Comparison of ENCODE assay signal across 13 cellular contexts in the genomic region with DNA sequence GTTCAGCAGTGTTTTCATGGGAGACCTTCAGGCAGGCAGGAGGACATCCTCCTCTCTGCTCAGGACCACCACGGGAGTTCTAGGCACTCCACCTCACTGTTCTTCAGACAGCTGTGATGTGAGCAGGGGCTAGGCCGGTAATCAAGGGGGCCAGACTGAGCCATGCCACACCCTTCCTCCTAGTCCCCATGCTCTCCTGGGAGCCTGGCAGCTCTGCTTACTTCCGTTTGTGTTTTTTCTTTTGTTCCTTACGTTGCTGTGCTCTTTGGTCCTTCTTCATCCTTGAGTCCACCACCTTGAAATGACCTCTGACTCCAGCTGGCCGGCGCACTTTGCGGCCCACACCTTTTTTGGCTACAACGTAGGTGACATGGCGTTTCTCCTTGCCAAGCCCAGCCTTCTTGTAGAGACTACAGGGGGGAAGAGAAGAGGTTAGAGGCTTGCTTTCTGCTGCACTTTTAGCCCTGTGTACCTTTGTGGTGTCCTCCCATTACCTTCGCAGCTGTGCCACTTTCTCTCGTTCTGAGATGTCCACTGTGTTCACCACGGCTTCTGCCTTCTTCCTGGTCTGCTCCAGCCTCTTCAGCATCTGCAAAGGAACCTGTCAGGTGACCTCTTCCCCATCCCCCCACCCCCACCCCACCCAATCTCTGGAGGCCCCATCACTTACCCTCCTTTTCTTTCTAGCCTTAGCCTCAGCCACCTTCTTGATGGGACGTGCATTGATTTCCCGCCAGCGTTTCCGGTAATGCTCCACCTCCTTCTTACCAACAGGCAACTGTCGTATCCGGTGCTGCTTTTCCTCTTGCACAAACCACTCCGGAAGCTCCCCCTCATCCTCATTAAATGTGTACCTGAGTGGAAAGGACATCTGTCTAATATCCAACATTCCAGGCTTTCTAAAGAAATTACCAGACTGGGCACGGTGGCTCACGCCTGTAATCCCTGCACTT. TPM values are rescaled to one million over a fixed set of nuclear protein-coding genes. Genes with fewer than 3 reads are reported as not detected.
DNase-seq lines count a peak whose midpoint lies in the region; ATAC-seq and TF ChIP-seq lines count a peak whose summit lies in the region.
"Had no signal": no experiment of that assay in that cellular context is flagged by ENCODE, and none has a peak within 500 bp of the region (broad histone marks: within the 10 kb centered on the region; RNA-seq: fewer than 3 reads in every experiment).

No MANE protein-coding gene starts in this region.

- peaks cover 0 to 24% of the 10 kb centered on the region in 2 donors for H3K4me1 ChIP-seq in right atrium auricular region
- H3K4me1 ChIP-seq: parathyroid adenoma, suprapubic skin had no signal

- H3K36me3 ChIP-seq in right atrium auricular region, result peaks cover 98% of the 10 kb centered on the region

- peak overlapping the region; percentile 33 to 46 for H3K27ac ChIP-seq in right atrium auricular region
- H3K27ac ChIP-seq: parathyroid adenoma, suprapubic skin had no signal

- CTCF ChIA-PET in activated naive CD4-positive, alpha-beta T cell treated with anti-CD3 and anti-CD28 coated beads, Interleukin-2, amount 10 ng/mL, durations not matched to agents 7 days and 5 days (lab: Charles Lee), result interaction anchor here (1.1 kb wide), 1 partner anchor 21 kb away, joined by 3 read pairs; no protein-coding TSS in a partner anchor
- CTCF ChIA-PET in activated CD8-positive, alpha-beta T cell treated with anti-CD3 and anti-CD28 coated beads, Interleukin-2, amount 10 ng/mL, durations not matched to agents 7 days and 5 days (lab: Charles Lee), result interaction anchor here (1.0 to 1.6 kb wide), 5 partner anchors 8 to 69 kb away, joined by 3 to 5 read pairs (median 3); no protein-coding TSS in a partner anchor

- H3K4me1 Mint-ChIP-seq in activated naive CD4-positive, alpha-beta T cell treated with anti-CD3 and anti-CD28 coated beads, Interleukin-2, amount 10 ng/mL, durations not matched to agents 7 days and 5 days, result peaks cover 30% of the 10 kb centered on the region
- peaks cover 32% of the 10 kb centered on the region for H3K4me1 Mint-ChIP-seq in activated CD8-positive, alpha-beta T cell treated with anti-CD3 and anti-CD28 coated beads, Interleukin-2, amount 10 ng/mL, durations not matched to agents 7 days and 5 days (ENCODE audit: low read depth)
- peaks cover 32% of the 10 kb centered on the region for H3K4me1 Mint-ChIP-seq in stimulated activated naive CD8-positive, alpha-beta T cell treated with anti-CD3 and anti-CD28 coated beads, Interleukin-15, amount 100 ng/mL, for 72 hours

- H3K4me3 ChIP-seq in right atrium auricular region, result no peak overlapping the region
- H3K4me3 ChIP-seq: suprapubic skin had no signal

- peak; percentile 36 for DNase-seq in activated naive CD4-positive, alpha-beta T cell treated with anti-CD3 and anti-CD28 coated beads, Interleukin-2, amount 10 ng/mL, durations not matched to agents 7 days and 5 days
- no peak for DNase-seq in activated naive CD4-positive, alpha-beta T cell (lab: John Stamatoyannopoulos, UW)
- no peak for DNase-seq in activated CD8-positive, alpha-beta T cell treated with anti-CD3 and anti-CD28 coated beads, Interleukin-2, amount 10 ng/mL, durations not matched to agents 7 days and 5 days
- DNase-seq in right atrium auricular region (ENCODE audit: low spot score), result no peak
- no peak for DNase-seq in stimulated activated naive CD8-positive, alpha-beta T cell treated with anti-CD3 and anti-CD28 coated beads, Interleukin-15, amount 100 ng/mL, for 72 hours
- DNase-seq in SKM-1 treated with dmso at 0.1 percent for 144 hours (lab: John Stamatoyannopoulos, UW; ENCODE audit: unreplicated experiment), result no peak
- no peak for DNase-seq in SK-N-DZ (ENCODE audit: low spot score)
- DNase-seq: NCI-H1694; NK-92 treated with Interleukin-12 subunit alpha and Interleukin-12 subunit beta, amount 100 ng/mL, for 24 hours; stimulated activated CD4-positive, alpha-beta T cell treated with anti-CD3 and anti-CD28 coated beads, Interleukin-4, amount 100 ng/mL, for 1 hour had no signal

- peak overlapping the region; percentile 90 for H3K27ac Mint-ChIP-seq in activated naive CD4-positive, alpha-beta T cell treated with anti-CD3 and anti-CD28 coated beads, Interleukin-2, amount 10 ng/mL, durations not matched to agents 7 days and 5 days
- peak overlapping the region; percentile 72 for H3K27ac Mint-ChIP-seq in activated CD8-positive, alpha-beta T cell treated with anti-CD3 and anti-CD28 coated beads, Interleukin-2, amount 10 ng/mL, durations not matched to agents 7 days and 5 days
- peak overlapping the region; percentile 55 to 79 for H3K27ac Mint-ChIP-seq in stimulated activated naive CD8-positive, alpha-beta T cell treated with anti-CD3 and anti-CD28 coated beads, Interleukin-15, amount 100 ng/mL, for 72 hours

- no peaks in the 10 kb centered on the region for H3K9me3 Mint-ChIP-seq in activated naive CD4-positive, alpha-beta T cell treated with anti-CD3 and anti-CD28 coated beads, Interleukin-2, amount 10 ng/mL, durations not matched to agents 7 days and 5 days
- no peaks in the 10 kb centered on the region for H3K9me3 Mint-ChIP-seq in activated CD8-positive, alpha-beta T cell treated with anti-CD3 and anti-CD28 coated beads, Interleukin-2, amount 10 ng/mL, durations not matched to agents 7 days and 5 days (ENCODE audit: insufficient read depth)
- H3K9me3 Mint-ChIP-seq in stimulated activated naive CD8-positive, alpha-beta T cell treated with anti-CD3 and anti-CD28 coated beads, Interleukin-15, amount 100 ng/mL, for 72 hours, result no peaks in the 10 kb centered on the region

- H3K4me3 Mint-ChIP-seq in activated naive CD4-positive, alpha-beta T cell treated with anti-CD3 and anti-CD28 coated beads, Interleukin-2, amount 10 ng/mL, durations not matched to agents 7 days and 5 days, result peak overlapping the region; percentile 39
- H3K4me3 Mint-ChIP-seq in activated CD8-positive, alpha-beta T cell treated with anti-CD3 and anti-CD28 coated beads, Interleukin-2, amount 10 ng/mL, durations not matched to agents 7 days and 5 days, result peak overlapping the region; percentile 25
- peak overlapping the region; percentile 20 to 45 for H3K4me3 Mint-ChIP-seq in stimulated activated naive CD8-positive, alpha-beta T cell treated with anti-CD3 and anti-CD28 coated beads, Interleukin-15, amount 100 ng/mL, for 72 hours

- TF ChIP-seq CTCF in right atrium auricular region (IDR thresholded peaks at IDR 0.05), result no peak

- H3K27me3 ChIP-seq in right atrium auricular region, result no peaks in the 10 kb centered on the region
- H3K27me3 ChIP-seq: suprapubic skin had no signal

- H3K9me3 ChIP-seq in right atrium auricular region, result no peaks in the 10 kb centered on the region
- H3K9me3 ChIP-seq: suprapubic skin had no signal

- POLR2A ChIA-PET in activated CD8-positive, alpha-beta T cell treated with anti-CD3 and anti-CD28 coated beads, Interleukin-2, amount 10 ng/mL, durations not matched to agents 7 days and 5 days (lab: Charles Lee), result interaction anchor here (1.4 to 1.9 kb wide), 3 partner anchors 11 to 127 kb away, joined by 3 to 7 read pairs (median 5); no protein-coding TSS in a partner anchor

- peaks cover 87% of the 10 kb centered on the region for H3K36me3 Mint-ChIP-seq in activated naive CD4-positive, alpha-beta T cell treated with anti-CD3 and anti-CD28 coated beads, Interleukin-2, amount 10 ng/mL, durations not matched to agents 7 days and 5 days
- H3K36me3 Mint-ChIP-seq in activated CD8-positive, alpha-beta T cell treated with anti-CD3 and anti-CD28 coated beads, Interleukin-2, amount 10 ng/mL, durations not matched to agents 7 days and 5 days (ENCODE audit: low read depth), result peaks cover 88% of the 10 kb centered on the region

- no peaks in the 10 kb centered on the region for H3K27me3 Mint-ChIP-seq in activated naive CD4-positive, alpha-beta T cell treated with anti-CD3 and anti-CD28 coated beads, Interleukin-2, amount 10 ng/mL, durations not matched to agents 7 days and 5 days
- H3K27me3 Mint-ChIP-seq in activated CD8-positive, alpha-beta T cell treated with anti-CD3 and anti-CD28 coated beads, Interleukin-2, amount 10 ng/mL, durations not matched to agents 7 days and 5 days (ENCODE audit: low read depth), result no peaks in the 10 kb centered on the region
- no peaks in the 10 kb centered on the region for H3K27me3 Mint-ChIP-seq in stimulated activated naive CD8-positive, alpha-beta T cell treated with anti-CD3 and anti-CD28 coated beads, Interleukin-15, amount 100 ng/mL, for 72 hours

- ATAC-seq in activated CD8-positive, alpha-beta T cell treated with anti-CD3 and anti-CD28 coated beads, Interleukin-2, amount 10 ng/mL, durations not matched to agents 7 days and 5 days, result no peak
- peak; percentile 44 for ATAC-seq in stimulated activated naive CD8-positive, alpha-beta T cell treated with anti-CD3 and anti-CD28 coated beads, Interleukin-15, amount 100 ng/mL, for 72 hours
- no peak for ATAC-seq in GM21825 (IDR thresholded peaks at IDR 0.05; ENCODE audit: unreplicated experiment)

RNA-seq across cellular contexts. Expression of gene PSMC5, which starts 7.4 kb away (rescaled TPM):
- 100 to 1,000 TPM; 176 to 179 TPM for total RNA-seq in activated CD8-positive, alpha-beta T cell treated with anti-CD3 and anti-CD28 coated beads, Interleukin-2, amount 10 ng/mL, durations not matched to agents 7 days and 5 days
- 100 to 1,000 TPM in 1 of 2 donors, 10 to 100 TPM in 1; 59.3 to 105 TPM for total RNA-seq in right atrium auricular region
- polyA plus RNA-seq in SK-N-DZ (2014; cell fraction: cytosol; rRNA removed), result 36.5 and 48.9 TPM in 2 replicates
- 74.0 and 127 TPM in 2 replicates for polyA plus RNA-seq in SK-N-DZ (2014; cell fraction: nucleus; rRNA removed)

RNA-seq across cellular contexts. Expression of gene FTSJ3, which starts 7.6 kb away (rescaled TPM):
- 10 to 100 TPM; 58.7 to 62.2 TPM for total RNA-seq in activated CD8-positive, alpha-beta T cell treated with anti-CD3 and anti-CD28 coated beads, Interleukin-2, amount 10 ng/mL, durations not matched to agents 7 days and 5 days
- 10 to 100 TPM; 24.3 to 58.0 TPM for total RNA-seq in right atrium auricular region
- polyA plus RNA-seq in SK-N-DZ (2014; cell fraction: cytosol; rRNA removed), result 46.6 and 51.0 TPM in 2 replicates
- 51.6 and 54.2 TPM in 2 replicates for polyA plus RNA-seq in SK-N-DZ (2014; cell fraction: nucleus; rRNA removed)

RNA-seq across cellular contexts. Expression of gene SMARCD2, which starts 22.6 kb away (rescaled TPM):
- 100 to 1,000 TPM; 130 to 136 TPM for total RNA-seq in activated CD8-positive, alpha-beta T cell treated with anti-CD3 and anti-CD28 coated beads, Interleukin-2, amount 10 ng/mL, durations not matched to agents 7 days and 5 days
- 10 to 100 TPM; 30.4 to 51.3 TPM for total RNA-seq in right atrium auricular region
- polyA plus RNA-seq in SK-N-DZ (2014; cell fraction: cytosol; rRNA removed), result 130 and 152 TPM in 2 replicates
- polyA plus RNA-seq in SK-N-DZ (2014; cell fraction: nucleus; rRNA removed), result 156 and 228 TPM in 2 replicates

RNA-seq across cellular contexts. Expression of gene DDX42, which starts 45.9 kb away (rescaled TPM):
- total RNA-seq in activated CD8-positive, alpha-beta T cell treated with anti-CD3 and anti-CD28 coated beads, Interleukin-2, amount 10 ng/mL, durations not matched to agents 7 days and 5 days, result 100 to 1,000 TPM; 106 to 116 TPM
- total RNA-seq in right atrium auricular region, result 10 to 100 TPM; 39.9 to 41.0 TPM
- 89.0 and 91.4 TPM in 2 replicates for polyA plus RNA-seq in SK-N-DZ (2014; cell fraction: cytosol; rRNA removed)
- polyA plus RNA-seq in SK-N-DZ (2014; cell fraction: nucleus; rRNA removed), result 241 and 400 TPM in 2 replicates

RNA-seq across cellular contexts. Expression of gene CCDC47, which starts 46.5 kb away (rescaled TPM):
- total RNA-seq in activated CD8-positive, alpha-beta T cell treated with anti-CD3 and anti-CD28 coated beads, Interleukin-2, amount 10 ng/mL, durations not matched to agents 7 days and 5 days, result 10 to 100 TPM; 59.4 to 61.1 TPM
- total RNA-seq in right atrium auricular region, result 10 to 100 TPM; 57.1 to 69.7 TPM
- 58.6 and 59.2 TPM in 2 replicates for polyA plus RNA-seq in SK-N-DZ (2014; cell fraction: cytosol; rRNA removed)
- polyA plus RNA-seq in SK-N-DZ (2014; cell fraction: nucleus; rRNA removed), result 27.5 and 30.3 TPM in 2 replicates
